ENCODE assay signal across 18 cellular contexts in genomic region chr18:11845653-11846052, GRCh38.
"Had no signal": no experiment of that assay in that cellular context is flagged by ENCODE, and none has a peak within 500 bp of the region (broad histone marks: within the 10 kb centered on the region; RNA-seq: fewer than 3 reads in every experiment).

No MANE protein-coding gene starts in this region.

- ATAC-seq: heart left ventricle; left colon; mucosa of descending colon; naive thymus-derived CD8-positive, alpha-beta T cell had no signal

- H3K36me3 ChIP-seq: heart left ventricle, ovary, right atrium auricular region, stomach, thoracic aorta, transverse colon had no signal

- H3K36me3 Mint-ChIP-seq: naive thymus-derived CD8-positive, alpha-beta T cell had no signal

- H3K9me3 ChIP-seq: heart left ventricle, mucosa of descending colon, ovary, right atrium auricular region, stomach, thoracic aorta, transverse colon had no signal

- H3K4me3 ChIP-seq: heart left ventricle, mucosa of descending colon, ovary, right atrium auricular region, stomach, thoracic aorta, transverse colon had no signal

- H3K27me3 Mint-ChIP-seq: naive thymus-derived CD8-positive, alpha-beta T cell had no signal

- H3K4me3 Mint-ChIP-seq: dendritic cell treated with granulocyte-macrophage colony-stimulating factor and Interleukin-4, amounts not matched to agents 40 ng/mL and 50 ng/mL, for 4 days; naive thymus-derived CD8-positive, alpha-beta T cell had no signal

- H3K27ac Mint-ChIP-seq: dendritic cell treated with granulocyte-macrophage colony-stimulating factor and Interleukin-4, amounts not matched to agents 40 ng/mL and 50 ng/mL, for 4 days had no signal

- FAIRE-seq: colon, endothelial cell of umbilical vein, small intestine had no signal

- H3K27ac ChIP-seq: heart left ventricle, ovary, right atrium auricular region, stomach, thoracic aorta, transverse colon had no signal

- H3K27me3 ChIP-seq: heart left ventricle, ovary, right atrium auricular region, stomach, transverse colon had no signal

- DNase-seq: foreskin melanocyte; heart left ventricle; hippocampal formation; left colon; mucosa of descending colon; naive thymus-derived CD8-positive, alpha-beta T cell; ovary; small intestine; stimulated activated CD4-positive, alpha-beta T cell treated with anti-CD3 and anti-CD28 coated beads, Interleukin-12 subunit alpha, Interleukin-12 subunit beta, amount 100 ng/mL, for 4 hours; stimulated activated naive CD4-positive, alpha-beta T cell; stomach; substantia nigra; transverse colon had no signal

- H3K9me3 Mint-ChIP-seq: dendritic cell treated with granulocyte-macrophage colony-stimulating factor and Interleukin-4, amounts not matched to agents 40 ng/mL and 50 ng/mL, for 4 days; naive thymus-derived CD8-positive, alpha-beta T cell had no signal
